Comparison of ENCODE assay signal across 8 cellular contexts in genomic region chr11:127528297-127528696, GRCh38.
"Had no signal": no experiment of that assay in that cellular context is flagged by ENCODE, and none has a peak within 500 bp of the region (broad histone marks: within the 10 kb centered on the region; RNA-seq: fewer than 3 reads in every experiment).

No MANE protein-coding gene starts in this region.

- H3K27ac ChIP-seq: GM23248, HL-60 had no signal

- H3K4me1 ChIP-seq: HAP-1 had no signal

- ATAC-seq: HCT116 had no signal

- H3K9ac ChIP-seq: GM23248 had no signal

- H3K4me3 ChIP-seq: GM23248, HAP-1 had no signal

- DNase-seq: GM23248, GOT3, H7, HFFc6, KG1 had no signal

- H3K36me3 ChIP-seq: HAP-1 had no signal

- H2AFZ ChIP-seq: GM23248 had no signal

- H3K9me3 ChIP-seq: HAP-1 had no signal
